ENCODE assay signal across 8 cellular contexts in genomic region chr14:94136575-94137331, GRCh38. TPM values are rescaled to one million over a fixed set of nuclear protein-coding genes. Genes with fewer than 3 reads are reported as not detected.
A peak's percentile ranks its signal among the peaks of the same experiment; 100 is the strongest.
DNase-seq lines count a peak whose midpoint lies in the region; ATAC-seq and TF ChIP-seq lines count a peak whose summit lies in the region.

No MANE protein-coding gene starts in this region.

- peaks cover 5% of the 10 kb centered on the region for H3K4me1 ChIP-seq in KMS-11 (ENCODE audit: low read depth, poor library complexity, severe bottlenecking)
- no peaks in the 10 kb centered on the region for H3K4me1 ChIP-seq in suprapubic skin

- peak; percentile 87 for DNase-seq in D341Med (ENCODE audit: low spot score)
- peak; percentile 75 for DNase-seq in RPMI7951 (ENCODE audit: low read depth)
- peak; percentile 71 for DNase-seq in activated T-helper 1 cell treated with Interleukin-2 at 50 U/mL for 16 hours (ENCODE audit: low read depth)
- peak; percentile 67 for DNase-seq in fibroblast of the conjunctiva (ENCODE audit: low read depth)
- DNase-seq in nucleus accumbens (lab: John Stamatoyannopoulos, UW), result peak in 54 of 56 donors; percentile 8 to 94 (median 75)
- DNase-seq in suprapubic skin (ENCODE audit: low spot score in 2 of 2), result peak; percentile 92 to 93

- TF ChIP-seq POLR2A in suprapubic skin (IDR thresholded peaks at IDR 0.05), result no peak

- no peak overlapping the region for H3K9ac ChIP-seq in KMS-11

- H3K27ac ChIP-seq in KMS-11, result no peak overlapping the region
- H3K27ac ChIP-seq in suprapubic skin, result no peak overlapping the region

- no peak for TF ChIP-seq EP300 in suprapubic skin (IDR thresholded peaks at IDR 0.05)

- no peak overlapping the region for H3K4me3 ChIP-seq in KMS-11 (IDR thresholded peaks at IDR 0.05; ENCODE audit: insufficient read depth, low read depth, low read length)
- H3K4me3 ChIP-seq in suprapubic skin, result no peak overlapping the region

- H3K79me2 ChIP-seq in KMS-11 (ENCODE audit: insufficient read depth, low read depth), result no peaks in the 10 kb centered on the region

- peak overlapping the region; percentile 3; the same call in 1 of the 2 replicates for H3K4me2 ChIP-seq in KMS-11

- 32% methylated on average over 18 of the region's 18 CpGs for WGBS in suprapubic skin

- H3K36me3 ChIP-seq in KMS-11 (ENCODE audit: insufficient read depth), result no peaks in the 10 kb centered on the region
- H3K36me3 ChIP-seq in suprapubic skin, result no peaks in the 10 kb centered on the region

- H3K27me3 ChIP-seq in KMS-11 (ENCODE audit: insufficient read depth, low read depth), result no peaks in the 10 kb centered on the region
- H3K27me3 ChIP-seq in suprapubic skin, result no peaks in the 10 kb centered on the region

- no peaks in the 10 kb centered on the region for H3K9me3 ChIP-seq in suprapubic skin

- ATAC-seq in GM21367 (IDR thresholded peaks at IDR 0.05; ENCODE audit: unreplicated experiment), result peak; percentile 87

- TF ChIP-seq CTCF in KMS-11 (conservative IDR thresholded peaks at IDR 0.05; ENCODE audit: low read depth, low read length), result peak; percentile 90
- TF ChIP-seq CTCF in suprapubic skin (IDR thresholded peaks at IDR 0.05), result peak; percentile 91 to 98

- H4K20me1 ChIP-seq in KMS-11 (ENCODE audit: insufficient read depth), result no peaks in the 10 kb centered on the region

- H2AFZ ChIP-seq in KMS-11 (ENCODE audit: low read depth), result peak overlapping the region; percentile 42; the same call in 1 of the 2 replicates

RNA-seq across cellular contexts. Expression of gene IFI27L2, which starts 7.3 kb away (rescaled TPM):
- 190 and 212 TPM in 2 replicates for total RNA-seq in RPMI7951 (2014; rRNA removed; shearing (Covaris generic))
- 10 to 100 TPM; 29.9 to 87.6 (median 61.1) TPM for total RNA-seq in suprapubic skin

RNA-seq across cellular contexts. Expression of gene IFI27, which starts 26.2 kb away (rescaled TPM):
- 11.3 and 28.8 TPM in 2 replicates for total RNA-seq in RPMI7951 (2014; rRNA removed; shearing (Covaris generic))
- total RNA-seq in suprapubic skin, result 100 to 1,000 TPM in 2 of 4 donors, 10 to 100 TPM in 2; 26.9 to 197 (median 142) TPM

RNA-seq across cellular contexts. Expression of gene PPP4R4, which starts 37.4 kb away (rescaled TPM):
- 0.36 and 0.39 TPM in 2 replicates for total RNA-seq in RPMI7951 (2014; rRNA removed; shearing (Covaris generic))
- 1 to 10 TPM in 3 of 4 donors, under 1 TPM in 1; 0.24 to 4.4 (median 1.3) TPM for total RNA-seq in suprapubic skin

RNA-seq across cellular contexts. Expression of gene IFI27L1, which starts 55.6 kb away (rescaled TPM):
- 8.9 and 20.8 TPM in 2 replicates for total RNA-seq in RPMI7951 (2014; rRNA removed; shearing (Covaris generic))
- 10 to 100 TPM in 1 of 4 donors, 1 to 10 TPM in 3; 7.2 to 11.4 (median 9.3) TPM for total RNA-seq in suprapubic skin

RNA-seq across cellular contexts. Expression of gene DDX24, which starts 55.8 kb away (rescaled TPM):
- 115 and 151 TPM in 2 replicates for total RNA-seq in RPMI7951 (2014; rRNA removed; shearing (Covaris generic))
- 100 to 1,000 TPM; 107 to 134 (median 108) TPM for total RNA-seq in suprapubic skin
